In genomic region chr3:196969660-196970546, GRCh38 we compare ENCODE assay signal across 1 cellular context.
TF ChIP-seq lines count a peak whose summit lies in the region.

No MANE protein-coding gene starts in this region.

TF ChIP-seq in K562, 482 proteins besides CTCF, POLR2A, EP300 and RAD21 (continued from another document):
- TF ChIP-seq, protein P1, sequence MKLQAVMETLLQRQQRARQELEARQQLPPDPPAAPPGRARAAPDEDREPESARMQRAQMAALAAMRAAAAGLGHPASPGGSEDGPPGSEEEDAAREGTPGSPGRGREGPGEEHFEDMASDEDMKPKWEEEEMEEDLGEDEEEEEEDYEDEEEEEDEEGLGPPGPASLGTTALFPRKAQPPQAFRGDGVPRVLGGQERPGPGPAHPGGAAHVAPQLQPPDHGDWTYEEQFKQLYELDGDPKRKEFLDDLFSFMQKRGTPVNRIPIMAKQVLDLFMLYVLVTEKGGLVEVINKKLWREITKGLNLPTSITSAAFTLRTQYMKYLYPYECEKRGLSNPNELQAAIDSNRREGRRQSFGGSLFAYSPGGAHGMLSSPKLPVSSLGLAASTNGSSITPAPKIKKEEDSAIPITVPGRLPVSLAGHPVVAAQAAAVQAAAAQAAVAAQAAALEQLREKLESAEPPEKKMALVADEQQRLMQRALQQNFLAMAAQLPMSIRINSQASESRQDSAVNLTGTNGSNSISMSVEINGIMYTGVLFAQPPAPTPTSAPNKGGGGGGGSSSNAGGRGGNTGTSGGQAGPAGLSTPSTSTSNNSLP (IDR thresholded peaks at IDR 0.05; ENCODE audit: borderline replicate concordance, low read depth, low read length) = no peak
- TF ChIP-seq RBM39 (optimal IDR thresholded peaks at IDR 0.05; ENCODE audit: low read depth, low read length) (no peak), HNRNPK (IDR thresholded peaks at IDR 0.05; ENCODE audit: low read depth, low read length, poor library complexity, severe bottlenecking) (no peak), CHD2 (IDR thresholded peaks at IDR 0.05; ENCODE audit: low read depth, low read length) (no peak), TRIM28 (IDR thresholded peaks at IDR 0.05) (no peak), SIN3A (IDR thresholded peaks at IDR 0.05; ENCODE audit: borderline replicate concordance in 2 of 2, control insufficient read depth in 1 of 2, low read depth in 2 of 2, low read length in 2 of 2) (peak in 1 of 2 experiments; percentile 42; a peak in 1 of 4 replicates), ATF1 (CRISPR knock-in tag; IDR thresholded peaks at IDR 0.05) (no peak), ATF1 (tag; IDR thresholded peaks at IDR 0.05) (0 out of 2 replicates have a peak, but pooled peaks have one; percentile 18), NR2C1 (IDR thresholded peaks at IDR 0.05) (no peak), NR2C1 (tag; IDR thresholded peaks at IDR 0.05) (no peak), RBM34 (IDR thresholded peaks at IDR 0.05; ENCODE audit: borderline replicate concordance, insufficient read depth, low read length) (no peak), SIX5 (IDR thresholded peaks at IDR 0.05; ENCODE audit: borderline replicate concordance in 1 of 2, insufficient read depth in 1 of 2, low read depth in 1 of 2, low read length in 2 of 2) (no peak), NEUROD1 (IDR thresholded peaks at IDR 0.05; ENCODE audit: borderline replicate concordance, low read depth, low read length, partially characterized antibody) (no peak), CC2D1A (IDR thresholded peaks at IDR 0.05) (no peak), COPS2 (conservative IDR thresholded peaks at IDR 0.05) (no peak), ATF7 (IDR thresholded peaks at IDR 0.05) (peak; percentile 27; the same call in 1 of the 2 replicates), CREB1 (IDR thresholded peaks at IDR 0.05) (no peak), CREB1 (CRISPR knock-in tag; IDR thresholded peaks at IDR 0.05) (no peak), GATA2 (CRISPR knock-in tag; IDR thresholded peaks at IDR 0.05) (no peak), ZNF124 (CRISPR knock-in tag; IDR thresholded peaks at IDR 0.05) (no peak), DACH1 (IDR thresholded peaks at IDR 0.05; ENCODE audit: partially characterized antibody) (no peak), CREBBP (IDR thresholded peaks at IDR 0.05; ENCODE audit: low read depth, low read length) (no peak), ZNF431 (CRISPR knock-in tag; IDR thresholded peaks at IDR 0.05) (no peak), ESRRB (CRISPR knock-in tag; IDR thresholded peaks at IDR 0.05; ENCODE audit: borderline replicate concordance) (no peak), CBX1 (IDR thresholded peaks at IDR 0.05; ENCODE audit: low read depth) (no peak), CAMTA2 (CRISPR knock-in tag; conservative IDR thresholded peaks at IDR 0.05) (no peak), EP400 (IDR thresholded peaks at IDR 0.05) (no peak), ZNF217 (CRISPR knock-in tag; IDR thresholded peaks at IDR 0.05) (no peak), KLF16 (IDR thresholded peaks at IDR 0.05) (no peak), HSF4 (CRISPR knock-in tag; IDR thresholded peaks at IDR 0.05; ENCODE audit: borderline replicate concordance) (peak; percentile 35; the same call in 1 of the 2 replicates), ZNF75A (CRISPR knock-in tag; IDR thresholded peaks at IDR 0.05) (no peak), ZBTB8A (IDR thresholded peaks at IDR 0.05; ENCODE audit: partially characterized antibody) (no peak), CEBPG (CRISPR knock-in tag; IDR thresholded peaks at IDR 0.05) (no peak), CEBPG (tag; conservative IDR thresholded peaks at IDR 0.05 in 1 of 2, IDR thresholded peaks at IDR 0.05 in 1 of 2) (no peak), ZBTB17 (CRISPR knock-in tag; IDR thresholded peaks at IDR 0.05) (no peak), HIVEP1 (CRISPR knock-in tag; IDR thresholded peaks at IDR 0.05) (no peak), BCL6 (CRISPR knock-in tag; IDR thresholded peaks at IDR 0.05) (no peak), STAG1 (CRISPR knock-in tag; IDR thresholded peaks at IDR 0.05; ENCODE audit: borderline replicate concordance) (peak; percentile 86), NCOA6 (IDR thresholded peaks at IDR 0.05) (no peak), SOX6 (IDR thresholded peaks at IDR 0.05) (peak; percentile 27; the same call in 1 of the 2 replicates), HBP1 (CRISPR knock-in tag; IDR thresholded peaks at IDR 0.05) (no peak), ZNF583 (CRISPR knock-in tag; IDR thresholded peaks at IDR 0.05) (no peak), RBFOX2 (IDR thresholded peaks at IDR 0.05; ENCODE audit: low read depth, low read length) (peak; percentile 76), ZNF232 (CRISPR knock-in tag; IDR thresholded peaks at IDR 0.05) (no peak), SIN3B (IDR thresholded peaks at IDR 0.05; ENCODE audit: low read depth) (peak; percentile 58)
- TF ChIP-seq, protein P2, sequence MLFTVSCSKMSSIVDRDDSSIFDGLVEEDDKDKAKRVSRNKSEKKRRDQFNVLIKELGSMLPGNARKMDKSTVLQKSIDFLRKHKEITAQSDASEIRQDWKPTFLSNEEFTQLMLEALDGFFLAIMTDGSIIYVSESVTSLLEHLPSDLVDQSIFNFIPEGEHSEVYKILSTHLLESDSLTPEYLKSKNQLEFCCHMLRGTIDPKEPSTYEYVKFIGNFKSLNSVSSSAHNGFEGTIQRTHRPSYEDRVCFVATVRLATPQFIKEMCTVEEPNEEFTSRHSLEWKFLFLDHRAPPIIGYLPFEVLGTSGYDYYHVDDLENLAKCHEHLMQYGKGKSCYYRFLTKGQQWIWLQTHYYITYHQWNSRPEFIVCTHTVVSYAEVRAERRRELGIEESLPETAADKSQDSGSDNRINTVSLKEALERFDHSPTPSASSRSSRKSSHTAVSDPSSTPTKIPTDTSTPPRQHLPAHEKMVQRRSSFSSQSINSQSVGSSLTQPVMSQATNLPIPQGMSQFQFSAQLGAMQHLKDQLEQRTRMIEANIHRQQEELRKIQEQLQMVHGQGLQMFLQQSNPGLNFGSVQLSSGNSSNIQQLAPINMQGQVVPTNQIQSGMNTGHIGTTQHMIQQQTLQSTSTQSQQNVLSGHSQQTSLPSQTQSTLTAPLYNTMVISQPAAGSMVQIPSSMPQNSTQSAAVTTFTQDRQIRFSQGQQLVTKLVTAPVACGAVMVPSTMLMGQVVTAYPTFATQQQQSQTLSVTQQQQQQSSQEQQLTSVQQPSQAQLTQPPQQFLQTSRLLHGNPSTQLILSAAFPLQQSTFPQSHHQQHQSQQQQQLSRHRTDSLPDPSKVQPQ (CRISPR knock-in tag; IDR thresholded peaks at IDR 0.05; ENCODE audit: borderline replicate concordance) = no peak
- TF ChIP-seq, protein P3, sequence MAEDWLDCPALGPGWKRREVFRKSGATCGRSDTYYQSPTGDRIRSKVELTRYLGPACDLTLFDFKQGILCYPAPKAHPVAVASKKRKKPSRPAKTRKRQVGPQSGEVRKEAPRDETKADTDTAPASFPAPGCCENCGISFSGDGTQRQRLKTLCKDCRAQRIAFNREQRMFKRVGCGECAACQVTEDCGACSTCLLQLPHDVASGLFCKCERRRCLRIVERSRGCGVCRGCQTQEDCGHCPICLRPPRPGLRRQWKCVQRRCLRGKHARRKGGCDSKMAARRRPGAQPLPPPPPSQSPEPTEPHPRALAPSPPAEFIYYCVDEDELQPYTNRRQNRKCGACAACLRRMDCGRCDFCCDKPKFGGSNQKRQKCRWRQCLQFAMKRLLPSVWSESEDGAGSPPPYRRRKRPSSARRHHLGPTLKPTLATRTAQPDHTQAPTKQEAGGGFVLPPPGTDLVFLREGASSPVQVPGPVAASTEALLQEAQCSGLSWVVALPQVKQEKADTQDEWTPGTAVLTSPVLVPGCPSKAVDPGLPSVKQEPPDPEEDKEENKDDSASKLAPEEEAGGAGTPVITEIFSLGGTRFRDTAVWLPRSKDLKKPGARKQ (CRISPR knock-in tag; IDR thresholded peaks at IDR 0.05) = 0 out of 2 replicates have a peak, but pooled peaks have one; percentile 14
- TF ChIP-seq, protein P4, sequence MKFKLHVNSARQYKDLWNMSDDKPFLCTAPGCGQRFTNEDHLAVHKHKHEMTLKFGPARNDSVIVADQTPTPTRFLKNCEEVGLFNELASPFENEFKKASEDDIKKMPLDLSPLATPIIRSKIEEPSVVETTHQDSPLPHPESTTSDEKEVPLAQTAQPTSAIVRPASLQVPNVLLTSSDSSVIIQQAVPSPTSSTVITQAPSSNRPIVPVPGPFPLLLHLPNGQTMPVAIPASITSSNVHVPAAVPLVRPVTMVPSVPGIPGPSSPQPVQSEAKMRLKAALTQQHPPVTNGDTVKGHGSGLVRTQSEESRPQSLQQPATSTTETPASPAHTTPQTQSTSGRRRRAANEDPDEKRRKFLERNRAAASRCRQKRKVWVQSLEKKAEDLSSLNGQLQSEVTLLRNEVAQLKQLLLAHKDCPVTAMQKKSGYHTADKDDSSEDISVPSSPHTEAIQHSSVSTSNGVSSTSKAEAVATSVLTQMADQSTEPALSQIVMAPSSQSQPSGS (CRISPR knock-in tag; IDR thresholded peaks at IDR 0.05) = no peak; the same call in 1 of the 2 replicates
- TF ChIP-seq, protein P5, sequence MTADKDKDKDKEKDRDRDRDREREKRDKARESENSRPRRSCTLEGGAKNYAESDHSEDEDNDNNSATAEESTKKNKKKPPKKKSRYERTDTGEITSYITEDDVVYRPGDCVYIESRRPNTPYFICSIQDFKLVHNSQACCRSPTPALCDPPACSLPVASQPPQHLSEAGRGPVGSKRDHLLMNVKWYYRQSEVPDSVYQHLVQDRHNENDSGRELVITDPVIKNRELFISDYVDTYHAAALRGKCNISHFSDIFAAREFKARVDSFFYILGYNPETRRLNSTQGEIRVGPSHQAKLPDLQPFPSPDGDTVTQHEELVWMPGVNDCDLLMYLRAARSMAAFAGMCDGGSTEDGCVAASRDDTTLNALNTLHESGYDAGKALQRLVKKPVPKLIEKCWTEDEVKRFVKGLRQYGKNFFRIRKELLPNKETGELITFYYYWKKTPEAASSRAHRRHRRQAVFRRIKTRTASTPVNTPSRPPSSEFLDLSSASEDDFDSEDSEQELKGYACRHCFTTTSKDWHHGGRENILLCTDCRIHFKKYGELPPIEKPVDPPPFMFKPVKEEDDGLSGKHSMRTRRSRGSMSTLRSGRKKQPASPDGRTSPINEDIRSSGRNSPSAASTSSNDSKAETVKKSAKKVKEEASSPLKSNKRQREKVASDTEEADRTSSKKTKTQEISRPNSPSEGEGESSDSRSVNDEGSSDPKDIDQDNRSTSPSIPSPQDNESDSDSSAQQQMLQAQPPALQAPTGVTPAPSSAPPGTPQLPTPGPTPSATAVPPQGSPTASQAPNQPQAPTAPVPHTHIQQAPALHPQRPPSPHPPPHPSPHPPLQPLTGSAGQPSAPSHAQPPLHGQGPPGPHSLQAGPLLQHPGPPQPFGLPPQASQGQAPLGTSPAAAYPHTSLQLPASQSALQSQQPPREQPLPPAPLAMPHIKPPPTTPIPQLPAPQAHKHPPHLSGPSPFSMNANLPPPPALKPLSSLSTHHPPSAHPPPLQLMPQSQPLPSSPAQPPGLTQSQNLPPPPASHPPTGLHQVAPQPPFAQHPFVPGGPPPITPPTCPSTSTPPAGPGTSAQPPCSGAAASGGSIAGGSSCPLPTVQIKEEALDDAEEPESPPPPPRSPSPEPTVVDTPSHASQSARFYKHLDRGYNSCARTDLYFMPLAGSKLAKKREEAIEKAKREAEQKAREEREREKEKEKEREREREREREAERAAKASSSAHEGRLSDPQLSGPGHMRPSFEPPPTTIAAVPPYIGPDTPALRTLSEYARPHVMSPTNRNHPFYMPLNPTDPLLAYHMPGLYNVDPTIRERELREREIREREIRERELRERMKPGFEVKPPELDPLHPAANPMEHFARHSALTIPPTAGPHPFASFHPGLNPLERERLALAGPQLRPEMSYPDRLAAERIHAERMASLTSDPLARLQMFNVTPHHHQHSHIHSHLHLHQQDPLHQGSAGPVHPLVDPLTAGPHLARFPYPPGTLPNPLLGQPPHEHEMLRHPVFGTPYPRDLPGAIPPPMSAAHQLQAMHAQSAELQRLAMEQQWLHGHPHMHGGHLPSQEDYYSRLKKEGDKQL (CRISPR knock-in tag; IDR thresholded peaks at IDR 0.05; ENCODE audit: borderline replicate concordance) = no peak
- TF ChIP-seq, protein P6, sequence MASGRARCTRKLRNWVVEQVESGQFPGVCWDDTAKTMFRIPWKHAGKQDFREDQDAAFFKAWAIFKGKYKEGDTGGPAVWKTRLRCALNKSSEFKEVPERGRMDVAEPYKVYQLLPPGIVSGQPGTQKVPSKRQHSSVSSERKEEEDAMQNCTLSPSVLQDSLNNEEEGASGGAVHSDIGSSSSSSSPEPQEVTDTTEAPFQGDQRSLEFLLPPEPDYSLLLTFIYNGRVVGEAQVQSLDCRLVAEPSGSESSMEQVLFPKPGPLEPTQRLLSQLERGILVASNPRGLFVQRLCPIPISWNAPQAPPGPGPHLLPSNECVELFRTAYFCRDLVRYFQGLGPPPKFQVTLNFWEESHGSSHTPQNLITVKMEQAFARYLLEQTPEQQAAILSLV (tag; IDR thresholded peaks at IDR 0.05) = no peak
- TF ChIP-seq, protein P7, sequence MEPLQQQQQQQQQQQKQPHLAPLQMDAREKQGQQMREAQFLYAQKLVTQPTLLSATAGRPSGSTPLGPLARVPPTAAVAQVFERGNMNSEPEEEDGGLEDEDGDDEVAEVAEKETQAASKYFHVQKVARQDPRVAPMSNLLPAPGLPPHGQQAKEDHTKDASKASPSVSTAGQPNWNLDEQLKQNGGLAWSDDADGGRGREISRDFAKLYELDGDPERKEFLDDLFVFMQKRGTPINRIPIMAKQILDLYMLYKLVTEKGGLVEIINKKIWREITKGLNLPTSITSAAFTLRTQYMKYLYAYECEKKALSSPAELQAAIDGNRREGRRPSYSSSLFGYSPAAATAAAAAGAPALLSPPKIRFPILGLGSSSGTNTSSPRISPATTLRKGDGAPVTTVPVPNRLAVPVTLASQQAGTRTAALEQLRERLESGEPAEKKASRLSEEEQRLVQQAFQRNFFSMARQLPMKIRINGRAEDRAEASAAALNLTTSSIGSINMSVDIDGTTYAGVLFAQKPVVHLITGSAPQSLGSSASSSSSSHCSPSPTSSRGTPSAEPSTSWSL (CRISPR knock-in tag; IDR thresholded peaks at IDR 0.05; ENCODE audit: borderline replicate concordance) = no peak
- TF ChIP-seq, protein P8, sequence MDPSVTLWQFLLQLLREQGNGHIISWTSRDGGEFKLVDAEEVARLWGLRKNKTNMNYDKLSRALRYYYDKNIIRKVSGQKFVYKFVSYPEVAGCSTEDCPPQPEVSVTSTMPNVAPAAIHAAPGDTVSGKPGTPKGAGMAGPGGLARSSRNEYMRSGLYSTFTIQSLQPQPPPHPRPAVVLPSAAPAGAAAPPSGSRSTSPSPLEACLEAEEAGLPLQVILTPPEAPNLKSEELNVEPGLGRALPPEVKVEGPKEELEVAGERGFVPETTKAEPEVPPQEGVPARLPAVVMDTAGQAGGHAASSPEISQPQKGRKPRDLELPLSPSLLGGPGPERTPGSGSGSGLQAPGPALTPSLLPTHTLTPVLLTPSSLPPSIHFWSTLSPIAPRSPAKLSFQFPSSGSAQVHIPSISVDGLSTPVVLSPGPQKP (CRISPR knock-in tag; IDR thresholded peaks at IDR 0.05) = 0 out of 2 replicates have a peak, but pooled peaks have one; percentile 40
TF ChIP-seq in K562: peak in this region for 70.
